Comparison of ENCODE assay signal across 12 cellular contexts in genomic region chr10:62916157-62916603, GRCh38.
DNase-seq lines count a peak whose midpoint lies in the region; TF ChIP-seq lines count a peak whose summit lies in the region.
"Had no signal": no experiment of that assay in that cellular context is flagged by ENCODE, and none has a peak within 500 bp of the region (broad histone marks: within the 10 kb centered on the region; RNA-seq: fewer than 3 reads in every experiment).

No MANE protein-coding gene starts in this region.

- H3K4me3 ChIP-seq in fibroblast of mammary gland (ENCODE audit: control insufficient read depth, low read depth, low read length) = no peak overlapping the region
- H3K4me3 ChIP-seq: tibial nerve had no signal

- DNase-seq in GM04503 (ENCODE audit: low read depth) (peak; percentile 93), RPMI7951 (ENCODE audit: low read depth) (peak; percentile 57), fibroblast of mammary gland (ENCODE audit: low read depth) (peak; percentile 96), renal cortical epithelial cell (ENCODE audit: low read depth) (peak; percentile 62), LoVo (ENCODE audit: low spot score) (no peak), anterior cingulate cortex (lab: John Stamatoyannopoulos, UW) (no peak)
- DNase-seq in activated CD4-positive, alpha-beta T cell treated with anti-CD3 and anti-CD28 coated beads for 1 hour = no peak
- no peak for DNase-seq in stimulated activated naive CD4-positive, alpha-beta T cell (lab: John Stamatoyannopoulos, UW)
- DNase-seq: activated naive CD8-positive, alpha-beta T cell treated with anti-CD3 and anti-CD28 coated beads, Interleukin-2, amount 10 ng/mL, durations not matched to agents 7 days and 5 days; DND-41; Kasumi-1 had no signal

- no peak for TF ChIP-seq CTCF in fibroblast of mammary gland (conservative IDR thresholded peaks at IDR 0.05; ENCODE audit: control insufficient read depth, insufficient read depth, low read depth, low read length)

Comparison
In these comparisons a context has a peak if more than half of its experiments do, and no peak if none do; other contexts are left out.
1. DNase-seq: peak in GM04503 (single experiment), RPMI7951 (single experiment), fibroblast of mammary gland (single experiment) and renal cortical epithelial cell (single experiment); none in LoVo (single experiment), anterior cingulate cortex (0 of 58), activated CD4-positive, alpha-beta T cell treated with anti-CD3 and anti-CD28 coated beads for 1 hour (single experiment) and stimulated activated naive CD4-positive, alpha-beta T cell (0 of 6).